ENCODE assay signal across 24 cellular contexts in genomic region chr12:39062266-39062996, GRCh38.
"Had no signal": no experiment of that assay in that cellular context is flagged by ENCODE, and none has a peak within 500 bp of the region (broad histone marks: within the 10 kb centered on the region; RNA-seq: fewer than 3 reads in every experiment).

No MANE protein-coding gene starts in this region.

- H3K4me1 ChIP-seq: esophagus squamous epithelium, gastroesophageal sphincter, neural progenitor cell, right atrium auricular region, suprapubic skin, thyroid gland, upper lobe of left lung, uterus had no signal

- H3K79me2 ChIP-seq: hepatocyte had no signal

- H3K4me3 Mint-ChIP-seq: dendritic cell treated with granulocyte-macrophage colony-stimulating factor and Interleukin-4, amounts not matched to agents 40 ng/mL and 50 ng/mL, for 4 days; effector memory CD8-positive, alpha-beta T cell; mesothelial cell of epicardium; natural killer cell treated with Interleukin-12 subunit alpha and Interleukin-12 subunit beta and Interleukin-15 and Interleukin-18, amount 100 ng/mL, for 72 hours; neural progenitor cell; stimulated activated effector memory CD8-positive, alpha-beta T cell treated with anti-CD3 and anti-CD28 coated beads, Interleukin-12 subunit alpha, Interleukin-12 subunit beta, amount 100 ng/mL, for 72 hours had no signal

- H3K4me2 ChIP-seq: hepatocyte, neural progenitor cell had no signal

- H3K4me1 Mint-ChIP-seq: stimulated activated effector memory CD8-positive, alpha-beta T cell treated with anti-CD3 and anti-CD28 coated beads, Interleukin-12 subunit alpha, Interleukin-12 subunit beta, amount 100 ng/mL, for 72 hours had no signal

- H2AFZ ChIP-seq: hepatocyte, neural progenitor cell had no signal

- H3K9ac ChIP-seq: neural progenitor cell had no signal

- H3K27me3 Mint-ChIP-seq: dendritic cell treated with granulocyte-macrophage colony-stimulating factor and Interleukin-4, amounts not matched to agents 40 ng/mL and 50 ng/mL, for 4 days; effector memory CD8-positive, alpha-beta T cell; natural killer cell treated with Interleukin-12 subunit alpha and Interleukin-12 subunit beta and Interleukin-15 and Interleukin-18, amount 100 ng/mL, for 72 hours had no signal

- H3K36me3 Mint-ChIP-seq: mesothelial cell of epicardium; natural killer cell treated with Interleukin-12 subunit alpha and Interleukin-12 subunit beta and Interleukin-15 and Interleukin-18, amount 100 ng/mL, for 72 hours; neural progenitor cell; stimulated activated effector memory CD8-positive, alpha-beta T cell treated with anti-CD3 and anti-CD28 coated beads, Interleukin-12 subunit alpha, Interleukin-12 subunit beta, amount 100 ng/mL, for 72 hours had no signal

- H3K27ac Mint-ChIP-seq: dendritic cell treated with granulocyte-macrophage colony-stimulating factor and Interleukin-4, amounts not matched to agents 40 ng/mL and 50 ng/mL, for 4 days; effector memory CD8-positive, alpha-beta T cell; mesothelial cell of epicardium; natural killer cell treated with Interleukin-12 subunit alpha and Interleukin-12 subunit beta and Interleukin-15 and Interleukin-18, amount 100 ng/mL, for 72 hours; neural progenitor cell; stimulated activated effector memory CD8-positive, alpha-beta T cell treated with anti-CD3 and anti-CD28 coated beads, Interleukin-12 subunit alpha, Interleukin-12 subunit beta, amount 100 ng/mL, for 72 hours had no signal

- H3K27me3 ChIP-seq: esophagus squamous epithelium, gastroesophageal sphincter, hepatocyte, neural progenitor cell, ovary, right atrium auricular region, suprapubic skin, thyroid gland, upper lobe of left lung, uterus had no signal

- ATAC-seq: effector memory CD8-positive, alpha-beta T cell; gastroesophageal sphincter; left lobe of liver; natural killer cell treated with Interleukin-12 subunit alpha and Interleukin-12 subunit beta and Interleukin-15 and Interleukin-18, amount 100 ng/mL, for 72 hours; stimulated activated effector memory CD8-positive, alpha-beta T cell treated with anti-CD3 and anti-CD28 coated beads, Interleukin-12 subunit alpha, Interleukin-12 subunit beta, amount 100 ng/mL, for 72 hours; stimulated activated naive CD8-positive, alpha-beta T cell treated with anti-CD3 and anti-CD28 coated beads, Interleukin-15, Interleukin-2, amounts not matched to agents 100 U/mL and 50 U/mL, for 24 hours had no signal

- H3K9me3 ChIP-seq: esophagus squamous epithelium, ovary, right atrium auricular region, suprapubic skin, thyroid gland, upper lobe of left lung, uterus had no signal

- H3K27ac ChIP-seq: esophagus squamous epithelium, gastroesophageal sphincter, hepatocyte, neural progenitor cell, ovary, right atrium auricular region, suprapubic skin, thyroid gland, upper lobe of left lung, uterus had no signal

- DNase-seq: effector memory CD8-positive, alpha-beta T cell; esophagus squamous epithelium; foreskin fibroblast; head of caudate nucleus; mammary epithelial cell; nucleus accumbens; ovary; small intestine; stimulated activated CD4-positive, alpha-beta T cell treated with anti-CD3 and anti-CD28 coated beads, Interleukin-4, amount 100 ng/mL, for 1 hour; stimulated activated CD8-positive, alpha-beta memory T cell treated with anti-CD3 and anti-CD28 coated beads, Interleukin-4, amount 100 ng/mL, for 48 hours; stimulated activated naive CD8-positive, alpha-beta T cell treated with anti-CD3 and anti-CD28 coated beads, Interleukin-15, Interleukin-2, amounts not matched to agents 100 U/mL and 50 U/mL, for 24 hours; thyroid gland; upper lobe of left lung; uterus had no signal
